In genomic region chr9:121369595-121370265, GRCh38 we compare ENCODE assay signal across 8 cellular contexts. TPM values are rescaled to one million over a fixed set of nuclear protein-coding genes. Genes with fewer than 3 reads are reported as not detected.
DNase-seq lines count a peak whose midpoint lies in the region; ATAC-seq and TF ChIP-seq lines count a peak whose summit lies in the region.

TSS of gene STOM (minus strand) at chr9:121370250. CDS start at chr9:121370187, 63 bp downstream.

- POLR2A ChIA-PET in PC-3 (lab: Charles Lee; ENCODE audit: unreplicated experiment): no interaction called here

- H3K4me1 ChIP-seq in PC-3 (ENCODE audit: insufficient read depth, low read length): peaks cover 27% of the 10 kb centered on the region
- H3K4me1 ChIP-seq in heart right ventricle: peaks cover 3 to 87% (median 77%) of the 10 kb centered on the region in 9 donors

- intact Hi-C loops in PC-3 (cut with micrococcal nuclease): no loop called here
- intact Hi-C loops in heart right ventricle (cut with DNase I): loop anchor here in 7 of 10 donors (1.0 to 10.0 kb wide), 9 partner anchors 17 to 92 kb away; no protein-coding TSS in a partner anchor

- H3K9ac ChIP-seq in PC-3 (ENCODE audit: low read length): peak within 1 kb of the TSS; percentile 56

- no peaks in the 10 kb centered on the region for H3K79me2 ChIP-seq in PC-3 (ENCODE audit: low read length)

- H3K4me3 ChIP-seq in PC-3 (ENCODE audit: low read length): peak within 1 kb of the TSS; percentile 71
- H3K4me3 ChIP-seq in heart right ventricle: peak within 1 kb of the TSS; percentile 50 to 86 (median 78)
- peak within 1 kb of the TSS; percentile 70 for H3K4me3 ChIP-seq in retinal pigment epithelial cell (ENCODE audit: low read length)

- no peaks in the 10 kb centered on the region for H4K20me1 ChIP-seq in PC-3 (ENCODE audit: low read length)

- peaks cover 5% of the 10 kb centered on the region for H3K9me3 Mint-ChIP-seq in activated naive CD8-positive, alpha-beta T cell treated with anti-CD3 and anti-CD28 coated beads, Interleukin-2, amount 50 U/mL, for 24 hours

- TF ChIP-seq CTCF in PC-3 (conservative IDR thresholded peaks at IDR 0.05; ENCODE audit: low read depth, low read length) (no peak), heart right ventricle (IDR thresholded peaks at IDR 0.05) (no peak), retinal pigment epithelial cell (conservative IDR thresholded peaks at IDR 0.05; ENCODE audit: low read depth, low read length) (no peak)

- H3F3A ChIP-seq in PC-3 (ENCODE audit: low read length, unreplicated experiment): no peaks in the 10 kb centered on the region

- TSS peak; percentile 56 for BruUV-seq in PC-3 (replicated peaks; lab: Mats Ljungman, UMichigan)

- 0% methylated on average over 52 of the region's 52 CpGs for WGBS in heart right ventricle, 2 donors

- H3K9me2 ChIP-seq in PC-3 (replicated peaks; ENCODE audit: low read length): no peaks in the 10 kb centered on the region

- H3K27me3 ChIP-seq in PC-3 (ENCODE audit: low read length) (no peaks in the 10 kb centered on the region), heart right ventricle (no peaks in the 10 kb centered on the region)

- H3K4me1 Mint-ChIP-seq in activated naive CD8-positive, alpha-beta T cell treated with anti-CD3 and anti-CD28 coated beads, Interleukin-2, amount 50 U/mL, for 24 hours: peaks cover 62% of the 10 kb centered on the region

- peak within 1 kb of the TSS; percentile 86 for H3K4me3 Mint-ChIP-seq in activated naive CD8-positive, alpha-beta T cell treated with anti-CD3 and anti-CD28 coated beads, Interleukin-2, amount 50 U/mL, for 24 hours

- ATAC-seq in GM18520 (IDR thresholded peaks at IDR 0.05; ENCODE audit: unreplicated experiment) (peak; percentile 10), HG03039 (IDR thresholded peaks at IDR 0.05; ENCODE audit: unreplicated experiment) (peak; percentile 32), PC-3 (peak; percentile 46), heart right ventricle (peak; percentile 69 to 91 (median 76))
- ATAC-seq in activated naive CD8-positive, alpha-beta T cell treated with anti-CD3 and anti-CD28 coated beads, Interleukin-2, amount 50 U/mL, for 24 hours: peak; percentile 55

- H3K36me3 ChIP-seq in PC-3 (ENCODE audit: low read depth, low read length) (no peaks in the 10 kb centered on the region), heart right ventricle (peaks cover 0 to 28% (median 0%) of the 10 kb centered on the region in 9 donors)

- no peaks in the 10 kb centered on the region for H3K27me3 Mint-ChIP-seq in activated naive CD8-positive, alpha-beta T cell treated with anti-CD3 and anti-CD28 coated beads, Interleukin-2, amount 50 U/mL, for 24 hours

- H3K27ac Mint-ChIP-seq in activated naive CD8-positive, alpha-beta T cell treated with anti-CD3 and anti-CD28 coated beads, Interleukin-2, amount 50 U/mL, for 24 hours: peak within 1 kb of the TSS; percentile 96

- peaks cover 6% of the 10 kb centered on the region for H3K36me3 Mint-ChIP-seq in activated naive CD8-positive, alpha-beta T cell treated with anti-CD3 and anti-CD28 coated beads, Interleukin-2, amount 50 U/mL, for 24 hours (ENCODE audit: low read depth)

- peak; percentile 81 for DNase-seq in AG08395 (ENCODE audit: low spot score)
- DNase-seq in PC-3: peak; percentile 22
- peak; percentile 63 for DNase-seq in activated naive CD8-positive, alpha-beta T cell treated with anti-CD3 and anti-CD28 coated beads, Interleukin-2, amount 50 U/mL, for 24 hours
- DNase-seq in heart right ventricle: peak; percentile 92 to 93
- DNase-seq in retinal pigment epithelial cell (ENCODE audit: low read depth): no peak
- no peak for DNase-seq in SKM-1 (lab: John Stamatoyannopoulos, UW; ENCODE audit: unreplicated experiment)

- H3K4me2 ChIP-seq in PC-3 (ENCODE audit: low read length): peak within 1 kb of the TSS; percentile 89

- H3K27ac ChIP-seq in PC-3 (ENCODE audit: low read length): no peak within 1 kb of the TSS
- peak within 1 kb of the TSS; percentile 88 to 99 (median 96) for H3K27ac ChIP-seq in heart right ventricle

- CTCF ChIA-PET in PC-3 (lab: Charles Lee): no interaction called here

- H3K9me3 ChIP-seq in PC-3 (ENCODE audit: low read length) (no peaks in the 10 kb centered on the region), heart right ventricle (no peaks in the 10 kb centered on the region)

- H2AFZ ChIP-seq in PC-3 (ENCODE audit: low read length): peak within 1 kb of the TSS; percentile 89

RNA-seq across cellular contexts. Expression of gene STOM, which starts in this region (rescaled TPM):
- total RNA-seq in PC-3 (2014; rRNA removed): 3.1 and 5.5 TPM in 2 replicates
- 100 to 1,000 TPM; 104 to 389 (median 181) TPM for total RNA-seq in heart right ventricle
- polyA plus RNA-seq in heart right ventricle: 100 to 1,000 TPM; 146 to 203 TPM

Comparison
In these comparisons a context has a peak if more than half of its experiments do, and no peak if none do; other contexts are left out.
1. RNA of gene STOM (total RNA-seq): 104 to 389 TPM in heart right ventricle; 3.1 to 5.5 TPM in PC-3; every median in the first group is over 10 times any median in the second.
2. DNase-seq: peak in AG08395 (single experiment), PC-3 (single experiment), activated naive CD8-positive, alpha-beta T cell treated with anti-CD3 and anti-CD28 coated beads, Interleukin-2, amount 50 U/mL, for 24 hours (single experiment) and heart right ventricle (2 of 2); none in retinal pigment epithelial cell (single experiment) and SKM-1 (single experiment).
3. ATAC-seq: peak in every context shown above with its lines; median percentile 76 in heart right ventricle; 55 in activated naive CD8-positive, alpha-beta T cell treated with anti-CD3 and anti-CD28 coated beads, Interleukin-2, amount 50 U/mL, for 24 hours; 46 in PC-3; 32 in HG03039; 10 in GM18520.
4. Peak in every context shown above with its lines, with median percentiles within 50 percentile points of each other: H3K4me3 ChIP-seq.